16 cellular contexts compared by ENCODE assay signal in the genomic region with DNA sequence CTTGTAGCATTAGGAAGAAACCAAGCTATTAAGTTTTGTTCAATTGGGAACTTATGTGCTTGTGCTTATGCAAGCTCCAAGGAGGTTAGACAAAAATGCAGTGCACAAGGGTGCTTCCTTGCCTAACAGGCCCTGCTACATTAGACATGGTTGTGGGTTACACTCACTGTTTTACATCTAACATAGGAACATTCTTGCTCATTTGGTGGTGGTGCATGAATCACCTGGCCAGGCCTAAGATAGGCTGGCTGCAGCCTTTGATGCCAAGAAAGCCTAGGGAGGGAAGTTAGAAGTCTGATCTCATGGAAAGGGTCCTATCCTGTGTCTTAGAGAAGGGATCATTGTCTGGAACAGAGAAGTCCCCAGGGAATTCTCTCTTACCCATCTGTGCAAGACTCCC. TPM values are rescaled to one million over a fixed set of nuclear protein-coding genes. Genes with fewer than 3 reads are reported as not detected.
A peak's percentile ranks its signal among the peaks of the same experiment; 100 is the strongest.
DNase-seq lines count a peak whose midpoint lies in the region; ATAC-seq and TF ChIP-seq lines count a peak whose summit lies in the region.
"Had no signal": no experiment of that assay in that cellular context is flagged by ENCODE, and none has a peak within 500 bp of the region (broad histone marks: within the 10 kb centered on the region; RNA-seq: fewer than 3 reads in every experiment).

No MANE protein-coding gene starts in this region.

- peaks cover 15% of the 10 kb centered on the region; the same call in 1 of the 2 replicates for H3K36me3 Mint-ChIP-seq in HFFc6 (ENCODE audit: low read depth)

- peak overlapping the region; percentile 21; the same call in 1 of the 2 replicates for H3K27ac Mint-ChIP-seq in HFFc6
- H3K27ac Mint-ChIP-seq: T-helper 1 cell treated with Interleukin-12 subunit alpha and Interleukin-12 subunit beta and Interleukin-4 antibody, amounts not matched to agents 30 μg/mL and 1 μg/mL, for 36 hours had no signal

- no peak overlapping the region for H3K4me3 Mint-ChIP-seq in HFFc6
- H3K4me3 Mint-ChIP-seq: T-helper 1 cell treated with Interleukin-12 subunit alpha and Interleukin-12 subunit beta and Interleukin-4 antibody, amounts not matched to agents 30 μg/mL and 1 μg/mL, for 36 hours had no signal

- H3K4me3 ChIP-seq in AG10803 (ENCODE audit: low read length) (no peak overlapping the region), thyroid gland (replicated peaks in 1 of 3) (no peak overlapping the region)
- H3K4me3 ChIP-seq: prostate gland had no signal

- H3K36me3 ChIP-seq in thyroid gland = no peaks in the 10 kb centered on the region
- H3K36me3 ChIP-seq: prostate gland had no signal

- DNase-seq in AG10803 (ENCODE audit: low read depth) (peak; percentile 90), HFFc6 (peak; percentile 69), amniotic epithelial cell (ENCODE audit: low read depth) (peak; percentile 79), iris pigment epithelial cell (ENCODE audit: low read depth) (peak; percentile 72), OCI-M1 (lab: John Stamatoyannopoulos, UW) (no peak), NCI-H1930 (lab: John Stamatoyannopoulos, UW) (no peak), thyroid gland (no peak)
- DNase-seq: activated CD4-positive, CD25-positive, alpha-beta regulatory T cell treated with anti-CD3 and anti-CD28 coated beads, Interleukin-2, amount 50 U/mL, for 72 hours; activated T-cell treated with anti-CD3 and anti-CD28 coated beads, Interleukin-2, amount 50 U/mL, for 1 hour; effector CD4-positive, alpha-beta T cell; left cardiac atrium; NCI-H1417 treated with DMSO at 0.1 percent for 48 hours; RPMI8226 had no signal

- no peaks in the 10 kb centered on the region for H3K9me3 Mint-ChIP-seq in HFFc6
- H3K9me3 Mint-ChIP-seq: T-helper 1 cell treated with Interleukin-12 subunit alpha and Interleukin-12 subunit beta and Interleukin-4 antibody, amounts not matched to agents 30 μg/mL and 1 μg/mL, for 36 hours had no signal

- ATAC-seq in GM21576 (IDR thresholded peaks at IDR 0.05; ENCODE audit: unreplicated experiment) = no peak
- ATAC-seq: left cardiac atrium had no signal

- peaks cover 63% of the 10 kb centered on the region for H3K4me1 Mint-ChIP-seq in HFFc6 (ENCODE audit: low read depth)

- no peak for TF ChIP-seq POLR2A in thyroid gland (IDR thresholded peaks at IDR 0.05)

- H3K27me3 Mint-ChIP-seq in HFFc6 (ENCODE audit: insufficient read depth) = no peaks in the 10 kb centered on the region

- TF ChIP-seq CTCF in AG10803 (conservative IDR thresholded peaks at IDR 0.05; ENCODE audit: low read length) (no peak), HFFc6 (IDR thresholded peaks at IDR 0.05) (no peak), thyroid gland (IDR thresholded peaks at IDR 0.05) (no peak)

- no peaks in the 10 kb centered on the region for H3K4me1 ChIP-seq in thyroid gland
- H3K4me1 ChIP-seq: prostate gland had no signal

- H3K9me3 ChIP-seq in thyroid gland = no peaks in the 10 kb centered on the region
- H3K9me3 ChIP-seq: prostate gland had no signal

- intact Hi-C loops in thyroid gland (cut with DNase I) = no loop called here

- no peaks in the 10 kb centered on the region for H3K27me3 ChIP-seq in thyroid gland

- H3K27ac ChIP-seq in thyroid gland = no peak overlapping the region
- H3K27ac ChIP-seq: prostate gland had no signal

RNA-seq across cellular contexts. Expression of a gene that starts 43.5 kb away (rescaled TPM):
- total RNA-seq in HFFc6 (2021; fragmentation: NEBNext Ultra II Directional; extraction: Animal tissue kit (Norgen Biotek cat#: 25700)) = 10 to 100 TPM in 4 of 6 experiments, 1 to 10 TPM in 2; 8.3 to 18.2 (median 15.8) TPM
- 10 to 100 TPM in 1 of 4 donors, 1 to 10 TPM in 2, under 1 TPM in 1; 0.33 to 21.9 (median 4.3) TPM for total RNA-seq in thyroid gland

Comparison
In these comparisons a context has a peak if more than half of its experiments do, and no peak if none do; other contexts are left out.
1. DNase-seq: peak in AG10803 (single experiment), HFFc6 (single experiment), amniotic epithelial cell (single experiment) and iris pigment epithelial cell (single experiment); none in OCI-M1 (single experiment), NCI-H1930 (0 of 2) and thyroid gland (0 of 2).